In genomic region chr19:30227661-30228112, GRCh38 we compare ENCODE assay signal across 8 cellular contexts.
DNase-seq lines count a peak whose midpoint lies in the region; ATAC-seq, FAIRE-seq and TF ChIP-seq lines count a peak whose summit lies in the region.

No MANE protein-coding gene starts in this region.

- peak overlapping the region; percentile 71 for H2AFZ ChIP-seq in endothelial cell of umbilical vein (ENCODE audit: low read depth, low read length)

- no peak for TF ChIP-seq POLR2A in endothelial cell of umbilical vein (IDR thresholded peaks at IDR 0.05; ENCODE audit: low read depth, low read length)

- H3K9me1 ChIP-seq in endothelial cell of umbilical vein (replicated peaks; ENCODE audit: control insufficient read depth, extremely low read depth, insufficient read depth, low read length): no peaks in the 10 kb centered on the region

- POLR2A ChIA-PET in activated B cell treated with CpG ODN at 0.5 μM for 24 hours (lab: Charles Lee): no interaction called here
- POLR2A ChIA-PET in endothelial cell of umbilical vein (lab: Charles Lee): no interaction called here

- H3K9me3 ChIP-seq in endothelial cell of umbilical vein (replicated peaks; ENCODE audit: control insufficient read depth, insufficient read depth, low read length) (no peaks in the 10 kb centered on the region), stomach smooth muscle (ENCODE audit: control insufficient read depth in 2 of 2, low read length in 2 of 2) (no peaks in the 10 kb centered on the region)

- TF ChIP-seq CTCF in Calu3 (IDR thresholded peaks at IDR 0.05; ENCODE audit: unreplicated experiment) (no peak), activated B cell treated with CpG ODN at 0.5 μM for 24 hours (IDR thresholded peaks at IDR 0.05) (no peak), endothelial cell of umbilical vein (IDR thresholded peaks at IDR 0.05; ENCODE audit: extremely low read depth in 1 of 2, insufficient read depth in 1 of 2, low read depth in 1 of 2, low read length in 2 of 2) (peak; percentile 27 to 44), mesothelial cell of epicardium (IDR thresholded peaks at IDR 0.05; ENCODE audit: unreplicated experiment) (peak; percentile 75)

- H3K4me2 ChIP-seq in endothelial cell of umbilical vein (ENCODE audit: insufficient read depth, low read length): peak overlapping the region; percentile 70

- BruUV-seq in Calu3 (replicated peaks; lab: Mats Ljungman, UMichigan): no TSS peak
- BruUV-seq in endothelial cell of umbilical vein (replicated peaks; lab: Mats Ljungman, UMichigan): no TSS peak

- no peaks in the 10 kb centered on the region for H4K20me1 ChIP-seq in endothelial cell of umbilical vein (replicated peaks; ENCODE audit: control insufficient read depth, extremely low read depth, insufficient read depth, low read length)

- H3K36me3 Mint-ChIP-seq in Calu3 (ENCODE audit: insufficient read depth, unreplicated experiment): peaks cover 12% of the 10 kb centered on the region
- no peaks in the 10 kb centered on the region for H3K36me3 Mint-ChIP-seq in activated B cell treated with CpG ODN at 0.5 μM for 24 hours (ENCODE audit: low read depth)
- H3K36me3 Mint-ChIP-seq in mesothelial cell of epicardium: no peaks in the 10 kb centered on the region

- ATAC-seq in GM19463 (IDR thresholded peaks at IDR 0.05; ENCODE audit: unreplicated experiment) (peak; percentile 91), activated B cell treated with CpG ODN at 0.5 μM for 24 hours (ENCODE audit: low read depth) (peak; percentile 74)

- FAIRE-seq in endothelial cell of umbilical vein (lab: Jason Lieb, UNC): no peak

- H3K4me1 Mint-ChIP-seq in Calu3 (ENCODE audit: low read depth, unreplicated experiment) (peaks cover 7% of the 10 kb centered on the region), activated B cell treated with CpG ODN at 0.5 μM for 24 hours (peaks cover 36% of the 10 kb centered on the region), mesothelial cell of epicardium (peaks cover 47% of the 10 kb centered on the region)

- DNase-seq in Calu3: peak; percentile 68
- DNase-seq in KBM-7: peak; percentile 61
- peak; percentile 41 for DNase-seq in activated B cell treated with CpG ODN at 0.5 μM for 24 hours
- peak; percentile 36 for DNase-seq in endothelial cell of umbilical vein (ENCODE audit: low read depth, low spot score)
- DNase-seq in mesothelial cell of epicardium (ENCODE audit: low spot score in 2 of 2, unreplicated experiment in 2 of 2): peak; percentile 65 to 84
- no peak for DNase-seq in NCI-H1092 treated with DMSO at 0.1 percent for 48 hours (lab: John Stamatoyannopoulos, UW)

- H3K4me3 Mint-ChIP-seq in Calu3 (ENCODE audit: low read depth, unreplicated experiment) (peak overlapping the region; percentile 86), activated B cell treated with CpG ODN at 0.5 μM for 24 hours (no peak overlapping the region), mesothelial cell of epicardium (peak overlapping the region; percentile 76)

- H3K9me3 Mint-ChIP-seq in Calu3 (ENCODE audit: low read depth, unreplicated experiment): peaks cover 8% of the 10 kb centered on the region
- H3K9me3 Mint-ChIP-seq in activated B cell treated with CpG ODN at 0.5 μM for 24 hours: no peaks in the 10 kb centered on the region
- no peaks in the 10 kb centered on the region for H3K9me3 Mint-ChIP-seq in mesothelial cell of epicardium

- H3K27ac Mint-ChIP-seq in Calu3 (ENCODE audit: unreplicated experiment) (no peak overlapping the region), activated B cell treated with CpG ODN at 0.5 μM for 24 hours (no peak overlapping the region), mesothelial cell of epicardium (no peak overlapping the region)

- dilution Hi-C loops in endothelial cell of umbilical vein (cut with MboI; ENCODE audit: extremely low pct_ligation_motif_present, low sequenced_read_pairs): no loop called here

- no peak overlapping the region for H3K9ac ChIP-seq in endothelial cell of umbilical vein (replicated peaks; ENCODE audit: extremely low read depth, insufficient read depth, low read length)
- no peak overlapping the region for H3K9ac ChIP-seq in stomach smooth muscle (ENCODE audit: low read length in 2 of 2)

- H3K27ac ChIP-seq in endothelial cell of umbilical vein (ENCODE audit: insufficient read depth, low read depth, low read length) (no peak overlapping the region), stomach smooth muscle (ENCODE audit: low read length) (no peak overlapping the region)

- H3K4me3 ChIP-seq in endothelial cell of umbilical vein (replicated peaks in 1 of 3; ENCODE audit: insufficient read depth in 1 of 3, low read depth in 1 of 3, low read length in 3 of 3) (peak overlapping the region; percentile 15 to 40 (median 40)), stomach smooth muscle (ENCODE audit: low read length in 2 of 2) (peak overlapping the region; percentile 49 to 71)

- CTCF ChIA-PET in Calu3 (lab: Charles Lee): no interaction called here
- CTCF ChIA-PET in activated B cell treated with CpG ODN at 0.5 μM for 24 hours (lab: Charles Lee): no interaction called here
- CTCF ChIA-PET in endothelial cell of umbilical vein (lab: Charles Lee): no interaction called here

- intact Hi-C loops in Calu3 (cut with micrococcal nuclease; ENCODE audit: unreplicated experiment) (no loop called here), activated B cell treated with CpG ODN at 0.5 μM for 24 hours (cut with micrococcal nuclease) (loop anchor here (10.0 kb wide), 2 partner anchors 73 to 283 kb away; partner anchors contain the start of gene URI1), endothelial cell of umbilical vein (cut with micrococcal nuclease) (loop anchor here (1.0 kb wide), 1 partner anchor 423 kb away; no protein-coding TSS in a partner anchor)

- H3K27me3 Mint-ChIP-seq in Calu3 (ENCODE audit: unreplicated experiment) (peaks cover 52% of the 10 kb centered on the region), activated B cell treated with CpG ODN at 0.5 μM for 24 hours (peaks cover 57% of the 10 kb centered on the region), mesothelial cell of epicardium (ENCODE audit: low read depth) (peaks cover 88% of the 10 kb centered on the region)

- H3K36me3 ChIP-seq in endothelial cell of umbilical vein (ENCODE audit: control insufficient read depth in 2 of 2, extremely low read depth in 1 of 2, insufficient read depth in 2 of 2, low read length in 2 of 2) (no peaks in the 10 kb centered on the region), stomach smooth muscle (ENCODE audit: control insufficient read depth in 2 of 2, insufficient read depth in 2 of 2, low read length in 2 of 2) (no peaks in the 10 kb centered on the region)

- in situ Hi-C loops in KBM-7 (cut with MboI; ENCODE audit: low pct_unique_long_range_greater_than_20kb, low sequenced_read_pairs): no loop called here

- no peaks in the 10 kb centered on the region for H3K79me2 ChIP-seq in endothelial cell of umbilical vein (ENCODE audit: control insufficient read depth, insufficient read depth, low read length)

- H3K27me3 ChIP-seq in endothelial cell of umbilical vein (ENCODE audit: control insufficient read depth in 2 of 2, insufficient read depth in 2 of 2, low read length in 2 of 2) (peaks cover 44 to 69% of the 10 kb centered on the region in 2 experiments), stomach smooth muscle (ENCODE audit: control insufficient read depth in 1 of 2, insufficient read depth in 2 of 2, low read length in 2 of 2) (peaks cover 51 to 78% of the 10 kb centered on the region in 2 donors)

- H3K4me1 ChIP-seq in endothelial cell of umbilical vein (ENCODE audit: control insufficient read depth, extremely low read depth, insufficient read depth, low read length): no peaks in the 10 kb centered on the region
- H3K4me1 ChIP-seq in stomach smooth muscle (ENCODE audit: control insufficient read depth, insufficient read depth, low read length): peaks cover 36% of the 10 kb centered on the region

TF ChIP-seq in endothelial cell of umbilical vein, 7 proteins besides CTCF, POLR2A, EP300 and RAD21:
- TF ChIP-seq MAX (IDR thresholded peaks at IDR 0.05; ENCODE audit: insufficient read depth, insufficient read length): no peak
- peak; percentile 8 for TF ChIP-seq EZH2 (IDR thresholded peaks at IDR 0.05; ENCODE audit: borderline replicate concordance, low read depth, low read length, severe bottlenecking)
TF ChIP-seq in endothelial cell of umbilical vein: peak in this region for 1.

Comparison
In these comparisons a context has a peak if more than half of its experiments do, and no peak if none do; other contexts are left out.
1. CTCF ChIP-seq: peak in endothelial cell of umbilical vein (2 of 2) and mesothelial cell of epicardium (single experiment); none in Calu3 (single experiment) and activated B cell treated with CpG ODN at 0.5 μM for 24 hours (single experiment).